1 cellular context compared by ENCODE assay signal in genomic region chr16:17106243-17106791, GRCh38.
TF ChIP-seq lines count a peak whose summit lies in the region.

No MANE protein-coding gene starts in this region.

TF ChIP-seq in GM12878, 131 proteins besides CTCF, POLR2A, EP300 and RAD21 (continued from another document and continues in another):
- TF ChIP-seq, protein P1, sequence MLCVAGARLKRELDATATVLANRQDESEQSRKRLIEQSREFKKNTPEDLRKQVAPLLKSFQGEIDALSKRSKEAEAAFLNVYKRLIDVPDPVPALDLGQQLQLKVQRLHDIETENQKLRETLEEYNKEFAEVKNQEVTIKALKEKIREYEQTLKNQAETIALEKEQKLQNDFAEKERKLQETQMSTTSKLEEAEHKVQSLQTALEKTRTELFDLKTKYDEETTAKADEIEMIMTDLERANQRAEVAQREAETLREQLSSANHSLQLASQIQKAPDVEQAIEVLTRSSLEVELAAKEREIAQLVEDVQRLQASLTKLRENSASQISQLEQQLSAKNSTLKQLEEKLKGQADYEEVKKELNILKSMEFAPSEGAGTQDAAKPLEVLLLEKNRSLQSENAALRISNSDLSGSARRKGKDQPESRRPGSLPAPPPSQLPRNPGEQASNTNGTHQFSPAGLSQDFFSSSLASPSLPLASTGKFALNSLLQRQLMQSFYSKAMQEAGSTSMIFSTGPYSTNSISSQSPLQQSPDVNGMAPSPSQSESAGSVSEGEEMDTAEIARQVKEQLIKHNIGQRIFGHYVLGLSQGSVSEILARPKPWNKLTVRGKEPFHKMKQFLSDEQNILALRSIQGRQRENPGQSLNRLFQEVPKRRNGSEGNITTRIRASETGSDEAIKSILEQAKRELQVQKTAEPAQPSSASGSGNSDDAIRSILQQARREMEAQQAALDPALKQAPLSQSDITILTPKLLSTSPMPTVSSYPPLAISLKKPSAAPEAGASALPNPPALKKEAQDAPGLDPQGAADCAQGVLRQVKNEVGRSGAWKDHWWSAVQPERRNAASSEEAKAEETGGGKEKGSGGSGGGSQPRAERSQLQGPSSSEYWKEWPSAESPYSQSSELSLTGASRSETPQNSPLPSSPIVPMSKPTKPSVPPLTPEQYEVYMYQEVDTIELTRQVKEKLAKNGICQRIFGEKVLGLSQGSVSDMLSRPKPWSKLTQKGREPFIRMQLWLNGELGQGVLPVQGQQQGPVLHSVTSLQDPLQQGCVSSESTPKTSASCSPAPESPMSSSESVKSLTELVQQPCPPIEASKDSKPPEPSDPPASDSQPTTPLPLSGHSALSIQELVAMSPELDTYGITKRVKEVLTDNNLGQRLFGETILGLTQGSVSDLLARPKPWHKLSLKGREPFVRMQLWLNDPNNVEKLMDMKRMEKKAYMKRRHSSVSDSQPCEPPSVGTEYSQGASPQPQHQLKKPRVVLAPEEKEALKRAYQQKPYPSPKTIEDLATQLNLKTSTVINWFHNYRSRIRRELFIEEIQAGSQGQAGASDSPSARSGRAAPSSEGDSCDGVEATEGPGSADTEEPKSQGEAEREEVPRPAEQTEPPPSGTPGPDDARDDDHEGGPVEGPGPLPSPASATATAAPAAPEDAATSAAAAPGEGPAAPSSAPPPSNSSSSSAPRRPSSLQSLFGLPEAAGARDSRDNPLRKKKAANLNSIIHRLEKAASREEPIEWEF (IDR thresholded peaks at IDR 0.05; ENCODE audit: insufficient replicate concordance, low read depth, low read length), result no peak
- TF ChIP-seq HDGF (IDR thresholded peaks at IDR 0.05), result no peak
- TF ChIP-seq PBX3 (IDR thresholded peaks at IDR 0.05; ENCODE audit: insufficient replicate concordance, low read depth, low read length), result no peak
- no peak for TF ChIP-seq NR2C2 (IDR thresholded peaks at IDR 0.05; ENCODE audit: borderline replicate concordance, control insufficient read depth, insufficient read length, low read depth)
- TF ChIP-seq PKNOX1 (IDR thresholded peaks at IDR 0.05), result no peak
- TF ChIP-seq NFXL1 (IDR thresholded peaks at IDR 0.05; ENCODE audit: borderline replicate concordance), result no peak
- TF ChIP-seq BCLAF1 (IDR thresholded peaks at IDR 0.05), result no peak
- TF ChIP-seq MEF2B (IDR thresholded peaks at IDR 0.05; ENCODE audit: partially characterized antibody, poor library complexity, severe bottlenecking), result peak; percentile 47
- no peak for TF ChIP-seq BHLHE40 (IDR thresholded peaks at IDR 0.05; ENCODE audit: borderline replicate concordance in 1 of 2, low read depth in 2 of 2, low read length in 1 of 2)
- TF ChIP-seq YY1 (IDR thresholded peaks at IDR 0.05; ENCODE audit: low read depth, low read length), result no peak
- TF ChIP-seq SMAD1 (IDR thresholded peaks at IDR 0.05; ENCODE audit: low read depth, partially characterized antibody), result no peak
- no peak for TF ChIP-seq SMAD5 (IDR thresholded peaks at IDR 0.05; ENCODE audit: low read depth)
- TF ChIP-seq PAX8 (IDR thresholded peaks at IDR 0.05), result no peak
- TF ChIP-seq NR2C1 (IDR thresholded peaks at IDR 0.05), result no peak
- no peak for TF ChIP-seq RBBP5 (conservative IDR thresholded peaks at IDR 0.05)
- TF ChIP-seq KLF5 (IDR thresholded peaks at IDR 0.05; ENCODE audit: partially characterized antibody), result no peak
- no peak for TF ChIP-seq ASH2L (IDR thresholded peaks at IDR 0.05; ENCODE audit: borderline replicate concordance, low read depth)
- TF ChIP-seq SREBF1 (IDR thresholded peaks at IDR 0.05; ENCODE audit: low read length), result no peak
- TF ChIP-seq SMARCA5 (IDR thresholded peaks at IDR 0.05), result no peak
- no peak for TF ChIP-seq MYB (IDR thresholded peaks at IDR 0.05; ENCODE audit: borderline replicate concordance, low read depth, low read length)
- peak; percentile 87 for TF ChIP-seq SPI1 (IDR thresholded peaks at IDR 0.05; ENCODE audit: borderline replicate concordance, insufficient read depth, low read depth, low read length)
- TF ChIP-seq, protein P2, sequence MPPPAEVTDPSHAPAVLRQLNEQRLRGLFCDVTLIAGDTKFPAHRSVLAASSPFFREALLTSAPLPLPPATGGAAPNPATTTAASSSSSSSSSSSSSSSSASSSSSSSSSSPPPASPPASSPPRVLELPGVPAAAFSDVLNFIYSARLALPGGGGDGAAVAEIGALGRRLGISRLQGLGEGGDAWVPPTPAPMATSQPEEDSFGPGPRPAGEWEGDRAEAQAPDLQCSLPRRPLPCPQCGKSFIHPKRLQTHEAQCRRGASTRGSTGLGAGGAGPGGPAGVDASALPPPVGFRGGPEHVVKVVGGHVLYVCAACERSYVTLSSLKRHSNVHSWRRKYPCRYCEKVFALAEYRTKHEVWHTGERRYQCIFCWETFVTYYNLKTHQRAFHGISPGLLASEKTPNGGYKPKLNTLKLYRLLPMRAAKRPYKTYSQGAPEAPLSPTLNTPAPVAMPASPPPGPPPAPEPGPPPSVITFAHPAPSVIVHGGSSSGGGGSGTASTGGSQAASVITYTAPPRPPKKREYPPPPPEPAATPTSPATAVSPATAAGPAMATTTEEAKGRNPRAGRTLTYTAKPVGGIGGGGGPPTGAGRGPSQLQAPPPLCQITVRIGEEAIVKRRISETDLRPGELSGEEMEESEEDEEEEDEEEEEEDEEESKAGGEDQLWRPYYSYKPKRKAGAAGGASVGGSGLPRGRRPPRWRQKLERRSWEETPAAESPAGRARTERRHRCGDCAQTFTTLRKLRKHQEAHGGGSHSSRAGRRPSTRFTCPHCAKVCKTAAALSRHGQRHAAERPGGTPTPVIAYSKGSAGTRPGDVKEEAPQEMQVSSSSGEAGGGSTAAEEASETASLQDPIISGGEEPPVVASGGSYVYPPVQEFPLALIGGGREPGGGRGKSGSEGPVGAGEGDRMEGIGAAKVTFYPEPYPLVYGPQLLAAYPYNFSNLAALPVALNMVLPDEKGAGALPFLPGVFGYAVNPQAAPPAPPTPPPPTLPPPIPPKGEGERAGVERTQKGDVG (CRISPR knock-in tag; IDR thresholded peaks at IDR 0.05), result no peak
- TF ChIP-seq MEF2A (IDR thresholded peaks at IDR 0.05; ENCODE audit: insufficient read depth, low read depth, low read length), result no peak
- TF ChIP-seq ZBED1 (IDR thresholded peaks at IDR 0.05; ENCODE audit: borderline replicate concordance), result no peak
- peak; percentile 43 to 55; a peak in 2 of 4 replicates for TF ChIP-seq IKZF2 (IDR thresholded peaks at IDR 0.05)
- TF ChIP-seq FOXK2 (IDR thresholded peaks at IDR 0.05), result no peak
- no peak for TF ChIP-seq JUNB (IDR thresholded peaks at IDR 0.05)
- TF ChIP-seq HDAC2 (IDR thresholded peaks at IDR 0.05), result no peak
- TF ChIP-seq EZH2 (IDR thresholded peaks at IDR 0.05; ENCODE audit: borderline replicate concordance, control insufficient read depth, low read depth, low read length), result no peak
- peak; percentile 63; the same call in 1 of the 2 replicates for TF ChIP-seq RELB (IDR thresholded peaks at IDR 0.05; ENCODE audit: low read depth)
- TF ChIP-seq TCF12 (IDR thresholded peaks at IDR 0.05; ENCODE audit: low read depth, low read length), result 0 out of 2 replicates have a peak, but pooled peaks have one; percentile 5
- TF ChIP-seq, protein P3, sequence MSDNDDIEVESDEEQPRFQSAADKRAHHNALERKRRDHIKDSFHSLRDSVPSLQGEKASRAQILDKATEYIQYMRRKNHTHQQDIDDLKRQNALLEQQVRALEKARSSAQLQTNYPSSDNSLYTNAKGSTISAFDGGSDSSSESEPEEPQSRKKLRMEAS (IDR thresholded peaks at IDR 0.05; ENCODE audit: low read depth, low read length), result no peak
- TF ChIP-seq E2F8 (IDR thresholded peaks at IDR 0.05; ENCODE audit: low read depth, partially characterized antibody), result no peak
- no peak for TF ChIP-seq SKIL (IDR thresholded peaks at IDR 0.05; ENCODE audit: low read depth, poor library complexity, severe bottlenecking)
